29 cellular contexts compared by ENCODE assay signal in the genomic region with DNA sequence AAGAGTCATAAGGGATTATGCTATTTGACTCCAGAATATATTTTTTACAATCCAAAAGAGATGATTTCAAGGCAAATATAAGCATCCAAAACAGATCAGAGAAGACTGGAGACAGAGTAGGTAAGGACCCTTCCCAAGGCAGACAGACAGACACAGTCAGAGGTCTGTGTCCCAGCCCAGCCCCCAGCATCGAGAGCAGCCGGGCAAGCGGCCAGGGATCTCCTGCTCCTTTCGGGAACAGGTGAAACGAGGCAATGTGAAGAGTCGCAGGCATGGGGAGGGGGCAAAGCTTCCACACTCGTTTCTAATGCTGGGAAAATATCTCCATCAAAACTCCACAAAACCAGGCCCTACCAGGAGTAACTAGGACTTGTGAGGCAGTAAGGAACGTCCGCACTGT. TPM values are rescaled to one million over a fixed set of nuclear protein-coding genes. Genes with fewer than 3 reads are reported as not detected.
"Had no signal": no experiment of that assay in that cellular context is flagged by ENCODE, and none has a peak within 500 bp of the region (broad histone marks: within the 10 kb centered on the region; RNA-seq: fewer than 3 reads in every experiment).

No MANE protein-coding gene starts in this region.

- DNase-seq: activated CD4-positive, alpha-beta T cell treated with anti-CD3 and anti-CD28 coated beads for 1 hour; activated CD4-positive, alpha-beta T cell treated with anti-CD3 and anti-CD28 coated beads, Interleukin-2, amount 50 U/mL, for 1 hour; activated gamma-delta T cell treated with Interleukin-2 at 50 U/mL for 16 hours; activated T-cell treated with anti-CD3 and anti-CD28 coated beads, Interleukin-2, amount 50 U/mL, for 1 hour; adrenal gland; brain microvascular endothelial cell; caudate nucleus; dermis blood vessel endothelial cell; effector memory CD4-positive, alpha-beta T cell; foreskin melanocyte; hippocampal formation; kidney glomerular epithelial cell; naive thymus-derived CD8-positive, alpha-beta T cell; stimulated activated CD4-positive, alpha-beta T cell treated with anti-CD3 and anti-CD28 coated beads, Interleukin-12 subunit alpha, Interleukin-12 subunit beta, amount 100 ng/mL, for 4 hours; stimulated activated CD4-positive, alpha-beta T cell treated with anti-CD3 and anti-CD28 coated beads, Interleukin-4, amount 100 ng/mL, for 4 hours; stimulated activated naive CD8-positive, alpha-beta T cell treated with anti-CD3 and anti-CD28 coated beads, Interleukin-15, Interleukin-2, amounts not matched to agents 100 U/mL and 50 U/mL, for 24 hours; upper lobe of right lung; WERI-Rb-1 had no signal

- H3K9me3 Mint-ChIP-seq: activated naive CD4-positive, alpha-beta T cell treated with anti-CD3 and anti-CD28 coated beads, Interleukin-2, amount 50 U/mL, for 24 hours had no signal

- H3K4me1 ChIP-seq: adrenal gland, ascending aorta, left lung, neural progenitor cell, upper lobe of right lung had no signal

- H3K36me3 ChIP-seq: adrenal gland, ascending aorta, brain microvascular endothelial cell, left lung, neural progenitor cell, upper lobe of right lung, WERI-Rb-1 had no signal

- H3K4me3 Mint-ChIP-seq: activated naive CD4-positive, alpha-beta T cell treated with anti-CD3 and anti-CD28 coated beads, Interleukin-2, amount 50 U/mL, for 24 hours; naive thymus-derived CD8-positive, alpha-beta T cell; neural progenitor cell; T-helper 2 cell treated with Interferon-gamma antibody and Interleukin-4, amounts not matched to agents 5 μg/mL and 100 μg/mL, for 36 hours had no signal

- H3K36me3 Mint-ChIP-seq: activated naive CD4-positive, alpha-beta T cell treated with anti-CD3 and anti-CD28 coated beads, Interleukin-2, amount 50 U/mL, for 24 hours; neural progenitor cell had no signal

- H3K4me1 Mint-ChIP-seq: activated naive CD4-positive, alpha-beta T cell treated with anti-CD3 and anti-CD28 coated beads, Interleukin-2, amount 50 U/mL, for 24 hours; naive thymus-derived CD8-positive, alpha-beta T cell; neural progenitor cell had no signal

- H3K9me3 ChIP-seq: adrenal gland, ascending aorta had no signal

- H3K27me3 ChIP-seq: ascending aorta, brain microvascular endothelial cell, neural progenitor cell had no signal

- ATAC-seq: esophagus mucosa; left lung; naive thymus-derived CD8-positive, alpha-beta T cell; stimulated activated naive CD8-positive, alpha-beta T cell treated with anti-CD3 and anti-CD28 coated beads, Interleukin-15, Interleukin-2, amounts not matched to agents 100 U/mL and 50 U/mL, for 24 hours; upper lobe of right lung had no signal

- H3K27ac ChIP-seq: adrenal gland, ascending aorta, brain microvascular endothelial cell, left lung, neural progenitor cell, upper lobe of right lung, WERI-Rb-1 had no signal

- H3K4me3 ChIP-seq: adrenal gland, ascending aorta, left lung, lung, neural progenitor cell, upper lobe of right lung had no signal

- H3K27ac Mint-ChIP-seq: activated naive CD4-positive, alpha-beta T cell treated with anti-CD3 and anti-CD28 coated beads, Interleukin-2, amount 50 U/mL, for 24 hours; naive thymus-derived CD8-positive, alpha-beta T cell; neural progenitor cell; progenitor cell of endocrine pancreas; T-helper 2 cell treated with Interferon-gamma antibody and Interleukin-4, amounts not matched to agents 5 μg/mL and 100 μg/mL, for 36 hours had no signal

RNA-seq across cellular contexts. Expression of a gene that starts 5.8 kb away (rescaled TPM):
- total RNA-seq: adrenal gland; ascending aorta; dermis blood vessel endothelial cell; endothelial cell of umbilical vein; esophagus mucosa; left lung; naive thymus-derived CD8-positive, alpha-beta T cell; osteoblast; progenitor cell of endocrine pancreas; subcutaneous adipose tissue; upper lobe of right lung had no signal

RNA-seq across cellular contexts. Expression of a gene that starts 21.4 kb away (rescaled TPM):
- total RNA-seq: adrenal gland; ascending aorta; dermis blood vessel endothelial cell; endothelial cell of umbilical vein; esophagus mucosa; left lung; lung; naive thymus-derived CD8-positive, alpha-beta T cell; osteoblast; progenitor cell of endocrine pancreas; subcutaneous adipose tissue; upper lobe of right lung had no signal

RNA-seq across cellular contexts. Expression of a gene that starts 46.1 kb away (rescaled TPM):
- total RNA-seq: adrenal gland; ascending aorta; dermis blood vessel endothelial cell; endothelial cell of umbilical vein; esophagus mucosa; left lung; lung; naive thymus-derived CD8-positive, alpha-beta T cell; osteoblast; progenitor cell of endocrine pancreas; subcutaneous adipose tissue; upper lobe of right lung had no signal
